23 cellular contexts compared by ENCODE assay signal in the genomic region with DNA sequence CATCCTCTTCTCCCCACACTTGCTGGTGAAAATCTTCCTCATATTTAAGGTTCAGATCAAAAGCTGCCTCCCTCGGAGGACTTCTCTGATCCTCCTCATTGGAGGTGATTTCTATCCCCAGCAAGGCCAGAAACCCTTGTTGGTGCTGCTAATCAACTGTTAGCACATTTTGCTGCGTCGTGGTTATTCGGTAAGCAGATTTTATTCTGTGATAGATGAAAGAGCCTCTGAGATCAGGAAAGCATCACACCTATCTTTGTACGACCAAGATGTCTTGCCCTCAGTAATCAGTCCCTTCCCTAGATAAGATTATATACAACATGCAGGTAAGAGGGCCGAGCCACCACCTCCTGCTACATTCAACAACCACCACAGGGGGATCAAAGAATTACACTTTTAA. TPM values are rescaled to one million over a fixed set of nuclear protein-coding genes. Genes with fewer than 3 reads are reported as not detected.
DNase-seq lines count a peak whose midpoint lies in the region; ATAC-seq, FAIRE-seq and TF ChIP-seq lines count a peak whose summit lies in the region.
"Had no signal": no experiment of that assay in that cellular context is flagged by ENCODE, and none has a peak within 500 bp of the region (broad histone marks: within the 10 kb centered on the region; RNA-seq: fewer than 3 reads in every experiment).

No MANE protein-coding gene starts in this region.

- H3K9ac ChIP-seq in IMR-90 (ENCODE audit: low read depth, low read length) (no peak overlapping the region), mesendoderm (ENCODE audit: low read length) (peak overlapping the region; percentile 15)
- H3K9ac ChIP-seq: BLaER1 treated with 17β-estradiol and CSF1 and Interleukin-3, amounts not matched to agents 10 nM and 100 nM had no signal

- POLR2A ChIA-PET in A549 (lab: Yijun Ruan, JAX): no interaction called here
- POLR2A ChIA-PET in IMR-90 (lab: Charles Lee; ENCODE audit: unreplicated experiment): interaction anchor here (0.6 kb wide), 1 partner anchor 993 kb away, joined by 12 read pairs; a partner anchor contains a TSS

- intact Hi-C loops in IMR-90 (cut with micrococcal nuclease): no loop called here

- TF ChIP-seq RAD21 in A549 (conservative IDR thresholded peaks at IDR 0.05 in 1 of 2, IDR thresholded peaks at IDR 0.05 in 1 of 2) (no peak), IMR-90 (IDR thresholded peaks at IDR 0.05; ENCODE audit: low read length) (no peak)

- no peak overlapping the region for H2BK5ac ChIP-seq in IMR-90 (ENCODE audit: low read depth, low read length, poor library complexity, severe bottlenecking)
- H2BK5ac ChIP-seq in mesendoderm (ENCODE audit: low read length): peak overlapping the region; percentile 14

- no peak overlapping the region for H2AFZ ChIP-seq in IMR-90 (replicated peaks; ENCODE audit: low read length, poor library complexity)
- no peak overlapping the region for H2AFZ ChIP-seq in osteoblast (ENCODE audit: low read length)

- no peak overlapping the region for H3K4ac ChIP-seq in IMR-90 (ENCODE audit: low read depth, low read length)
- no peak overlapping the region for H3K4ac ChIP-seq in mesendoderm (ENCODE audit: low read depth, low read length)

- H3K9me1 ChIP-seq in IMR-90 (ENCODE audit: insufficient read depth, low read length): peaks cover 8% of the 10 kb centered on the region; the same call in 1 of the 2 replicates

- no peaks in the 10 kb centered on the region for H3K79me1 ChIP-seq in IMR-90 (ENCODE audit: low read depth in 1 of 2, low read length in 2 of 2)
- no peaks in the 10 kb centered on the region for H3K79me1 ChIP-seq in mesendoderm (ENCODE audit: low read length)

- H3K27ac ChIP-seq in A549: peak overlapping the region in 1 of 2 experiments; percentile 45; a peak in 2 of 6 replicates
- H3K27ac ChIP-seq in IMR-90 (ENCODE audit: insufficient read depth, low read length): no peak overlapping the region
- H3K27ac ChIP-seq in mesendoderm (ENCODE audit: low read depth, low read length): no peak overlapping the region
- no peak overlapping the region for H3K27ac ChIP-seq in osteoblast (ENCODE audit: low read depth, low read length)
- H3K27ac ChIP-seq: 22Rv1; BLaER1 treated with 17β-estradiol and CSF1 and Interleukin-3, amounts not matched to agents 10 nM and 100 nM; C4-2B had no signal

- ATAC-seq in A549 (no peak), IMR-90 (ENCODE audit: low read depth) (no peak)
- ATAC-seq: CD8-positive, alpha-beta T cell; GM12878 had no signal

- peaks cover 13% of the 10 kb centered on the region for H3K27me3 ChIP-seq in IMR-90 (ENCODE audit: control insufficient read depth, insufficient read depth, low read length)
- H3K27me3 ChIP-seq in mesendoderm (ENCODE audit: insufficient read depth, low read length, poor library complexity): no peaks in the 10 kb centered on the region
- H3K27me3 ChIP-seq in osteoblast (ENCODE audit: insufficient read depth, low read length): peaks cover 7% of the 10 kb centered on the region
- H3K27me3 ChIP-seq: BLaER1 treated with 17β-estradiol and CSF1 and Interleukin-3, amounts not matched to agents 10 nM and 100 nM had no signal

- no peaks in the 10 kb centered on the region for H4K20me1 ChIP-seq in IMR-90 (ENCODE audit: insufficient read depth, low read length)
- no peaks in the 10 kb centered on the region for H4K20me1 ChIP-seq in osteoblast (ENCODE audit: insufficient read depth, low read length)
- H4K20me1 ChIP-seq: BLaER1 treated with 17β-estradiol and CSF1 and Interleukin-3, amounts not matched to agents 10 nM and 100 nM had no signal

- in situ Hi-C loops in IMR-90 (cut with MboI; ENCODE audit: low sequenced_read_pairs): no loop called here

- DNase-seq in A549 (ENCODE audit: low read depth in 1 of 2, low spot score in 1 of 2) (no peak), IMR-90 (no peak), mesendoderm (peak; percentile 81), medulla oblongata (ENCODE audit: extremely low spot score) (no peak), SK-N-DZ (ENCODE audit: low spot score) (no peak), osteoblast (ENCODE audit: insufficient read length, low spot score, missing footprints) (no peak)
- DNase-seq: ACHN; AML-193; CD4-positive, alpha-beta T cell; CD8-positive, alpha-beta T cell; DMS 273 treated with DMSO at 0.1 percent for 48 hours; DMS153; DMS53; DMS79; DND-41; EL; GDM1 had no signal

- H3K14ac ChIP-seq in IMR-90 (replicated peaks; ENCODE audit: low read depth, low read length): no peak overlapping the region

- H2BK20ac ChIP-seq in IMR-90 (ENCODE audit: low read depth, low read length): peak overlapping the region; percentile 34; the same call in 1 of the 2 replicates

- H3K18ac ChIP-seq in IMR-90 (ENCODE audit: low read depth, low read length) (no peak overlapping the region), mesendoderm (ENCODE audit: low read length) (no peak overlapping the region)

- H3K9me3 ChIP-seq in A549: no peaks in the 10 kb centered on the region
- H3K9me3 ChIP-seq in IMR-90 (ENCODE audit: control insufficient read depth, insufficient read depth, low read length): peaks cover under 1% of the 10 kb centered on the region; the same call in 1 of the 2 replicates
- no peaks in the 10 kb centered on the region for H3K9me3 ChIP-seq in osteoblast (ENCODE audit: low read depth, low read length)

- no peaks in the 10 kb centered on the region for H3K36me3 ChIP-seq in IMR-90 (ENCODE audit: control insufficient read depth, insufficient read depth, low read length)
- no peaks in the 10 kb centered on the region for H3K36me3 ChIP-seq in mesendoderm (ENCODE audit: control insufficient read depth, insufficient read depth, low read length)
- no peaks in the 10 kb centered on the region for H3K36me3 ChIP-seq in osteoblast (ENCODE audit: insufficient read depth, low read length)
- H3K36me3 ChIP-seq: BLaER1 treated with 17β-estradiol and CSF1 and Interleukin-3, amounts not matched to agents 10 nM and 100 nM had no signal

- CTCF ChIA-PET in A549 (lab: Yijun Ruan, JAX) (interaction anchor here (3.3 kb wide), 1 partner anchor 149 kb away, joined by 15 read pairs; no protein-coding TSS in a partner anchor), IMR-90 (lab: Yijun Ruan, JAX) (no interaction called here)

- H4K8ac ChIP-seq in IMR-90 (ENCODE audit: low read depth in 2 of 2, low read length in 2 of 2) (no peak overlapping the region), mesendoderm (ENCODE audit: low read depth, low read length) (no peak overlapping the region)

- H2BK120ac ChIP-seq in IMR-90 (ENCODE audit: low read depth, low read length) (0 out of 2 replicates have a peak overlapping the region, but pooled peaks have one; percentile 8), mesendoderm (ENCODE audit: low read depth, low read length) (no peak overlapping the region)

- H2AK9ac ChIP-seq in IMR-90 (replicated peaks; ENCODE audit: low read depth, low read length, poor library complexity): peak overlapping the region; percentile 47

- H3K4me2 ChIP-seq in A549: no peak overlapping the region
- no peak overlapping the region for H3K4me2 ChIP-seq in IMR-90 (ENCODE audit: low read depth, low read length)
- H3K4me2 ChIP-seq in mesendoderm (ENCODE audit: low read length): no peak overlapping the region
- no peak overlapping the region for H3K4me2 ChIP-seq in osteoblast (ENCODE audit: insufficient read depth, low read length)
- H3K4me2 ChIP-seq: BLaER1 treated with 17β-estradiol and CSF1 and Interleukin-3, amounts not matched to agents 10 nM and 100 nM had no signal

- H3K4me3 ChIP-seq in A549: no peak overlapping the region
- no peak overlapping the region for H3K4me3 ChIP-seq in IMR-90 (ENCODE audit: insufficient read depth, low read depth, low read length)
- H3K4me3 ChIP-seq in mesendoderm (ENCODE audit: low read length): no peak overlapping the region
- H3K4me3 ChIP-seq in osteoblast (ENCODE audit: insufficient read depth, low read length): no peak overlapping the region
- H3K4me3 ChIP-seq: BLaER1 treated with 17β-estradiol and CSF1 and Interleukin-3, amounts not matched to agents 10 nM and 100 nM; GM12878 had no signal

- BruUV-seq in IMR-90 (replicated peaks; lab: Mats Ljungman, UMichigan): no TSS peak

- H2AK5ac ChIP-seq in IMR-90 (ENCODE audit: low read depth, low read length): no peak overlapping the region
- H2AK5ac ChIP-seq in mesendoderm (ENCODE audit: low read length): no peak overlapping the region

- H3K4me1 ChIP-seq in A549 (peaks cover 22% of the 10 kb centered on the region), IMR-90 (ENCODE audit: control insufficient read depth, insufficient read depth, low read length) (peaks cover 3% of the 10 kb centered on the region; the same call in 1 of the 2 replicates), mesendoderm (ENCODE audit: control insufficient read depth, low read depth, low read length) (peaks cover 15% of the 10 kb centered on the region), osteoblast (ENCODE audit: insufficient read depth, low read length) (peaks cover 22% of the 10 kb centered on the region)

- no peak for TF ChIP-seq CTCF in A549 (IDR thresholded peaks at IDR 0.05)
- no peak for TF ChIP-seq CTCF in IMR-90 (conservative IDR thresholded peaks at IDR 0.05; ENCODE audit: low read depth, low read length)
- no peak for TF ChIP-seq CTCF in osteoblast (IDR thresholded peaks at IDR 0.05; ENCODE audit: extremely low read depth, low read depth, low read length)

- no peak for FAIRE-seq in A549 (lab: Jason Lieb, UNC)
- FAIRE-seq: GM12878, GM12892, GM18507 had no signal

- no peak for TF ChIP-seq EP300 in A549 (IDR thresholded peaks at IDR 0.05)

- H3K23ac ChIP-seq in IMR-90 (ENCODE audit: low read depth, low read length) (0 out of 2 replicates have a peak overlapping the region, but pooled peaks have one; percentile 24), mesendoderm (ENCODE audit: low read length) (no peak overlapping the region)

- no peak for TF ChIP-seq POLR2A in A549 (IDR thresholded peaks at IDR 0.05; ENCODE audit: low read length)
- no peak for TF ChIP-seq POLR2A in IMR-90 (IDR thresholded peaks at IDR 0.05; ENCODE audit: low read depth, low read length)

- dilution Hi-C loops in IMR-90 (cut with HindIII; ENCODE audit: low sequenced_read_pairs, unreplicated experiment): no loop called here

- WGBS in A549 (ENCODE audit: missing lambda C conversion rate): 96% methylated on average over 6 of the region's 6 CpGs
- no CpG with 5 or more reads among the region's 6 CpGs for WGBS in IMR-90 (ENCODE audit: extremely low coverage in 2 of 2, insufficient read length in 1 of 2), 2 experiments
- no CpG with 5 or more reads among the region's 6 CpGs for WGBS in mesendoderm (ENCODE audit: extremely low coverage, insufficient coverage, low lambda C conversion rate)

- H3K56ac ChIP-seq in IMR-90 (ENCODE audit: extremely low read depth, insufficient read depth, low read length) (peak overlapping the region; percentile 13; the same call in 1 of the 2 replicates), mesendoderm (ENCODE audit: low read length) (peak overlapping the region; percentile 49)

- no peak overlapping the region; the same call in 1 of the 2 replicates for H4K91ac ChIP-seq in IMR-90 (ENCODE audit: insufficient read depth, low read depth, low read length)

- H2BK15ac ChIP-seq in IMR-90 (ENCODE audit: low read depth, low read length): no peak overlapping the region
- H2BK15ac ChIP-seq in mesendoderm (replicated peaks; ENCODE audit: low read depth): no peak overlapping the region

- H3K79me2 ChIP-seq in mesendoderm (ENCODE audit: control insufficient read depth, insufficient read depth, low read length): no peaks in the 10 kb centered on the region
- H3K79me2 ChIP-seq in osteoblast (ENCODE audit: insufficient read depth, low read length): no peaks in the 10 kb centered on the region

- H4K5ac ChIP-seq in IMR-90 (ENCODE audit: low read depth, low read length) (no peak overlapping the region), mesendoderm (ENCODE audit: low read length) (no peak overlapping the region)

RNA-seq across cellular contexts. Expression of a gene that starts 40.1 kb away (rescaled TPM):
- polyA plus RNA-seq in A549 (2011; rRNA removed): 106 and 115 TPM in 2 replicates
- polyA plus RNA-seq in A549 (2012; cell fraction: cytosol; rRNA removed): 31.4 and 33.8 TPM in 2 replicates
- 28.1 and 32.7 TPM in 2 replicates for polyA plus RNA-seq in A549 (2012; cell fraction: nucleus; rRNA removed)
- polyA plus RNA-seq in A549 (2017; fragmentation: RNase III; extraction: RNeasy Plus Mini Kit Qiagen cat#74134 plus additional on column Dnase treatment): 66.6 to 82.6 TPM (median 67.5 TPM) in 3 replicates
- polyA minus RNA-seq in A549 (2011; rRNA and poly(A)+ RNA removed): 59.1 and 72.5 TPM in 2 replicates
- total RNA-seq in IMR-90 (2012; rRNA removed): 68.3 and 69.9 TPM in 2 replicates
- 30.2 and 34.6 TPM in 2 replicates for polyA plus RNA-seq in IMR-90 (2012; rRNA removed)
- 7.0 and 8.2 TPM in 2 replicates for polyA plus RNA-seq in IMR-90 (2012; cell fraction: cytosol; rRNA removed)
- polyA plus RNA-seq in IMR-90 (2012; cell fraction: nucleus; rRNA removed; ENCODE audit: low replicate concordance): 6.7 and 49.9 TPM in 2 replicates
- 151 TPM for polyA plus RNA-seq in mesendoderm (2013, experiment 1 of 2)
- 155 TPM for polyA plus RNA-seq in mesendoderm (2013, experiment 2 of 2)
- polyA plus RNA-seq in SK-N-DZ (2014; cell fraction: cytosol; rRNA removed): 75.9 and 81.3 TPM in 2 replicates
- 71.2 and 73.1 TPM in 2 replicates for polyA plus RNA-seq in SK-N-DZ (2014; cell fraction: nucleus; rRNA removed)
- total RNA-seq in osteoblast: 44.2 and 44.5 TPM in 2 replicates
